Comparison of ENCODE assay signal across 10 cellular contexts in genomic region chr13:107865643-107866006, GRCh38.
A peak's percentile ranks its signal among the peaks of the same experiment; 100 is the strongest.
DNase-seq lines count a peak whose midpoint lies in the region; ATAC-seq and TF ChIP-seq lines count a peak whose summit lies in the region.
"Had no signal": no experiment of that assay in that cellular context is flagged by ENCODE, and none has a peak within 500 bp of the region (broad histone marks: within the 10 kb centered on the region; RNA-seq: fewer than 3 reads in every experiment).

No MANE protein-coding gene starts in this region.

- POLR2A ChIA-PET in Panc1 (lab: Charles Lee), result interaction anchor here (0.5 kb wide), 1 partner anchor 313 kb away, joined by 6 read pairs; no protein-coding TSS in a partner anchor

- H3K4me1 ChIP-seq in Panc1 (ENCODE audit: control insufficient read depth, insufficient read depth, low read length) (no peaks in the 10 kb centered on the region), fibroblast of lung (ENCODE audit: control insufficient read depth, extremely low read depth, insufficient read depth, low read length) (no peaks in the 10 kb centered on the region), rectal smooth muscle tissue (ENCODE audit: control insufficient read depth, insufficient read depth, low read length) (no peaks in the 10 kb centered on the region), body of pancreas (peaks cover 31% of the 10 kb centered on the region)

- CTCF ChIA-PET in Panc1 (lab: Charles Lee), result no interaction called here

- no TSS peak for BruUV-seq in Panc1 (replicated peaks; lab: Mats Ljungman, UMichigan)

- intact Hi-C loops in Panc1 (cut with micrococcal nuclease; ENCODE audit: unreplicated experiment) (loop anchor here (5.0 to 10.0 kb wide), 3 partner anchors 191 to 658 kb away; no protein-coding TSS in a partner anchor), body of pancreas (cut with DNase I) (no loop called here)

- in situ Hi-C loops in Panc1 (cut with HindIII; ENCODE audit: low pct_unique_long_range_greater_than_20kb, low sequenced_read_pairs), result no loop called here

- H3K27ac ChIP-seq in Panc1 (ENCODE audit: low read length) (no peak overlapping the region), fibroblast of lung (ENCODE audit: insufficient read depth, low read length) (no peak overlapping the region), rectal smooth muscle tissue (ENCODE audit: low read depth, low read length) (no peak overlapping the region), body of pancreas (no peak overlapping the region)

- H3K36me3 ChIP-seq in Panc1 (ENCODE audit: control insufficient read depth, insufficient read depth, low read length) (no peaks in the 10 kb centered on the region), fibroblast of lung (ENCODE audit: control insufficient read depth, insufficient read depth, low read length) (no peaks in the 10 kb centered on the region), rectal smooth muscle tissue (ENCODE audit: control insufficient read depth, insufficient read depth, low read length) (no peaks in the 10 kb centered on the region), body of pancreas (replicated peaks in 1 of 2; ENCODE audit: insufficient read depth in 1 of 2, low read depth in 2 of 2) (no peaks in the 10 kb centered on the region)

- H3K9ac ChIP-seq in fibroblast of lung (ENCODE audit: insufficient read depth, low read length) (no peak overlapping the region), rectal smooth muscle tissue (ENCODE audit: low read length) (no peak overlapping the region)

- TF ChIP-seq CTCF in Panc1 (IDR thresholded peaks at IDR 0.05), result no peak
- no peak for TF ChIP-seq CTCF in fibroblast of lung (conservative IDR thresholded peaks at IDR 0.05 in 1 of 2, IDR thresholded peaks at IDR 0.05 in 1 of 2; ENCODE audit: low read depth in 1 of 2, low read length in 2 of 2)
- no peak for TF ChIP-seq CTCF in body of pancreas (IDR thresholded peaks at IDR 0.05)

- peak overlapping the region; percentile 26 to 48 for H3K4me3 ChIP-seq in Panc1 (ENCODE audit: low read depth in 2 of 2, low read length in 2 of 2)
- H3K4me3 ChIP-seq in fibroblast of lung (replicated peaks in 1 of 4; ENCODE audit: control extremely low read depth in 1 of 4, insufficient read depth in 1 of 4, low read depth in 3 of 4, low read length in 4 of 4), result peak overlapping the region; percentile 29 to 73 (median 64)
- H3K4me3 ChIP-seq in rectal smooth muscle tissue (ENCODE audit: low read length), result peak overlapping the region; percentile 8
- H3K4me3 ChIP-seq in body of pancreas, result no peak overlapping the region

- 8% methylated on average over 13 to 16 of the region's 16 CpGs for WGBS in body of pancreas, 2 donors

- peaks cover 1% of the 10 kb centered on the region for H4K20me1 ChIP-seq in fibroblast of lung (ENCODE audit: control insufficient read depth, extremely low read depth, insufficient read depth, low read length)

- no peak overlapping the region for H2AFZ ChIP-seq in fibroblast of lung (ENCODE audit: low read length)

- DNase-seq in H4 (ENCODE audit: low spot score), result peak; percentile 6
- DNase-seq in Panc1 (ENCODE audit: low read depth, low spot score), result no peak
- DNase-seq in fibroblast of lung (ENCODE audit: low read depth in 2 of 2), result peak; percentile 32 to 35
- no peak for DNase-seq in SIG-M5 treated with dmso at 0.1 percent for 504 hours (lab: John Stamatoyannopoulos, UW; ENCODE audit: unreplicated experiment)
- no peak for DNase-seq in NCI-H1930 (lab: John Stamatoyannopoulos, UW)
- DNase-seq in cerebellar nuclear complex (lab: John Stamatoyannopoulos, UW), result no peak
- no peak for DNase-seq in body of pancreas
- DNase-seq: activated CD4-positive, alpha-beta T cell treated with anti-CD3 and anti-CD28 coated beads, Interleukin-2, amount 50 U/mL, for 1 hour; cortex of kidney had no signal

- TF ChIP-seq POLR2A in body of pancreas (IDR thresholded peaks at IDR 0.05), result no peak

- peak overlapping the region; percentile 66 for H3K4me2 ChIP-seq in fibroblast of lung (ENCODE audit: extremely low read depth, insufficient read depth, low read length)

- H3K9me3 ChIP-seq in Panc1 (ENCODE audit: control insufficient read depth, insufficient read depth, low read depth, low read length), result no peaks in the 10 kb centered on the region
- H3K9me3 ChIP-seq in fibroblast of lung (ENCODE audit: control insufficient read depth, insufficient read depth, low read depth, low read length), result no peaks in the 10 kb centered on the region
- no peaks in the 10 kb centered on the region for H3K9me3 ChIP-seq in body of pancreas

- no peaks in the 10 kb centered on the region; the same call in none of the 2 replicates for H3K27me3 ChIP-seq in Panc1 (ENCODE audit: control insufficient read depth, insufficient read depth, low read length)
- peaks cover 2% of the 10 kb centered on the region for H3K27me3 ChIP-seq in fibroblast of lung (ENCODE audit: control insufficient read depth, insufficient read depth, low read length)
- H3K27me3 ChIP-seq in rectal smooth muscle tissue (ENCODE audit: control insufficient read depth, insufficient read depth, low read length), result peaks cover 6% of the 10 kb centered on the region
- peaks cover 0 to 11% of the 10 kb centered on the region in 2 donors for H3K27me3 ChIP-seq in body of pancreas

- ATAC-seq in Panc1, result no peak; the same call in 1 of the 2 replicates
- ATAC-seq in body of pancreas, result no peak

- H3K79me2 ChIP-seq in fibroblast of lung (ENCODE audit: control insufficient read depth, insufficient read depth, low read length), result peaks cover 3% of the 10 kb centered on the region

Comparison
In these comparisons a context has a peak if more than half of its experiments do, and no peak if none do; other contexts are left out.
1. DNase-seq: peak in H4 (single experiment) and fibroblast of lung (2 of 2); none in Panc1 (single experiment), SIG-M5 treated with dmso at 0.1 percent for 504 hours (single experiment), NCI-H1930 (0 of 2), cerebellar nuclear complex (0 of 2) and body of pancreas (0 of 4).
2. H3K4me3 ChIP-seq: peak in Panc1 (2 of 2), fibroblast of lung (4 of 4) and rectal smooth muscle tissue (single experiment); none in body of pancreas (0 of 2).